1 cellular context compared by ENCODE assay signal in the genomic region with DNA sequence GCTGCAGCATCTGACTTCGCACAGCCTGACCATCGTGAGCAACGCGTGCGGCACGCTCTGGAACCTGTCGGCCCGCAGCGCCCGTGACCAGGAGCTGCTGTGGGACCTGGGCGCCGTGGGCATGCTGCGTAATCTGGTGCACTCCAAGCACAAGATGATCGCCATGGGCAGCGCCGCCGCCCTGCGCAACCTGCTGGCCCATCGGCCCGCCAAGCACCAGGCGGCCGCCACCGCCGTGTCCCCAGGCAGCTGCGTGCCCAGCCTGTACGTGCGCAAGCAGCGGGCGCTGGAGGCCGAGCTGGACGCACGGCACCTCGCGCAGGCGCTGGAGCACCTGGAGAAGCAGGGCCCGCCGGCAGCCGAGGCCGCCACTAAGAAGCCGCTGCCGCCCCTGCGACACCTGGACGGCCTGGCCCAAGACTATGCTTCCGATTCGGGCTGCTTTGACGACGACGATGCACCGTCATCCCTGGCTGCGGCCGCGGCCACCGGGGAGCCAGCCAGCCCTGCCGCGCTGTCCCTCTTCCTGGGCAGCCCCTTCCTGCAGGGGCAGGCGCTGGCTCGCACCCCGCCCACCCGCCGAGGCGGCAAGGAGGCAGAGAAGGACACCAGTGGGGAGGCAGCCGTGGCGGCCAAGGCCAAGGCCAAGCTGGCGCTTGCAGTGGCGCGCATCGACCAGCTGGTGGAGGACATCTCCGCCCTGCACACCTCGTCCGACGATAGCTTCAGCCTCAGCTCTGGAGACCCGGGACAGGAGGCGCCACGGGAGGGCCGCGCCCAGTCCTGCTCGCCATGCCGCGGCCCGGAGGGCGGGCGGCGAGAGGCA.
TF ChIP-seq lines count a peak whose summit lies in the region.

No MANE protein-coding gene starts in this region.

TF ChIP-seq in HepG2, 621 proteins besides CTCF, POLR2A, EP300 and RAD21:
- TF ChIP-seq, protein P1, sequence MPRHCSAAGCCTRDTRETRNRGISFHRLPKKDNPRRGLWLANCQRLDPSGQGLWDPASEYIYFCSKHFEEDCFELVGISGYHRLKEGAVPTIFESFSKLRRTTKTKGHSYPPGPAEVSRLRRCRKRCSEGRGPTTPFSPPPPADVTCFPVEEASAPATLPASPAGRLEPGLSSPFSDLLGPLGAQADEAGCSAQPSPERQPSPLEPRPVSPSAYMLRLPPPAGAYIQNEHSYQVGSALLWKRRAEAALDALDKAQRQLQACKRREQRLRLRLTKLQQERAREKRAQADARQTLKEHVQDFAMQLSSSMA (CRISPR knock-in tag; IDR thresholded peaks at IDR 0.05), result no peak
- TF ChIP-seq ZBTB38 (CRISPR knock-in tag; IDR thresholded peaks at IDR 0.05) (peak; percentile 30; the same call in 1 of the 2 replicates), ZSCAN31 (CRISPR knock-in tag; IDR thresholded peaks at IDR 0.05; ENCODE audit: low read depth) (no peak), LCORL (IDR thresholded peaks at IDR 0.05) (no peak), LCORL (CRISPR knock-in tag; IDR thresholded peaks at IDR 0.05) (no peak), FOSL2 (CRISPR knock-in tag; IDR thresholded peaks at IDR 0.05) (no peak), SCMH1 (CRISPR knock-in tag; IDR thresholded peaks at IDR 0.05; ENCODE audit: borderline replicate concordance) (no peak), RNF2 (conservative IDR thresholded peaks at IDR 0.05; ENCODE audit: low read depth) (no peak), HOXA3 (CRISPR knock-in tag; IDR thresholded peaks at IDR 0.05) (peak; percentile 38; the same call in 1 of the 2 replicates), SRY (CRISPR knock-in tag; IDR thresholded peaks at IDR 0.05) (no peak)
- TF ChIP-seq, protein P2, sequence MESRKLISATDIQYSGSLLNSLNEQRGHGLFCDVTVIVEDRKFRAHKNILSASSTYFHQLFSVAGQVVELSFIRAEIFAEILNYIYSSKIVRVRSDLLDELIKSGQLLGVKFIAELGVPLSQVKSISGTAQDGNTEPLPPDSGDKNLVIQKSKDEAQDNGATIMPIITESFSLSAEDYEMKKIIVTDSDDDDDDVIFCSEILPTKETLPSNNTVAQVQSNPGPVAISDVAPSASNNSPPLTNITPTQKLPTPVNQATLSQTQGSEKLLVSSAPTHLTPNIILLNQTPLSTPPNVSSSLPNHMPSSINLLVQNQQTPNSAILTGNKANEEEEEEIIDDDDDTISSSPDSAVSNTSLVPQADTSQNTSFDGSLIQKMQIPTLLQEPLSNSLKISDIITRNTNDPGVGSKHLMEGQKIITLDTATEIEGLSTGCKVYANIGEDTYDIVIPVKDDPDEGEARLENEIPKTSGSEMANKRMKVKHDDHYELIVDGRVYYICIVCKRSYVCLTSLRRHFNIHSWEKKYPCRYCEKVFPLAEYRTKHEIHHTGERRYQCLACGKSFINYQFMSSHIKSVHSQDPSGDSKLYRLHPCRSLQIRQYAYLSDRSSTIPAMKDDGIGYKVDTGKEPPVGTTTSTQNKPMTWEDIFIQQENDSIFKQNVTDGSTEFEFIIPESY (CRISPR knock-in tag; IDR thresholded peaks at IDR 0.05), result peak; percentile 96
